In the genomic region with DNA sequence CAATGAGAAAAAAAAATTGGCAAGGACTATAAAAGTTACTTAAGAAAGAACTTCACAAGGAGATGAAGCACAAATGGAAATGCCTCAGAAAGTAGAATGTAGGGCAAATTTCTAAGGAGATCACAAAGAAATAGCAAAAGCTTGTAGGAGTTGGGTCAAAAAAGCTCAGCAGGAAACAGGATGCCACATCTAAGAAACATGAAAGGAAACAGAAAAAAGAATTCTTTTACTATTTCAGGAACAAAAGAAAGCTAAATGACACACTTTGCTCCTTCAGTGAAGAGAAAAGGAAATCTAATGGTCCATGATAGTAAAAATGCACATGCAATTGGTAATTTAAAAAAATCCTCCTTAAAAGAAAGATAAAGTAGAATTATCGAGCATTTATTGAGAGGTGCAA, we compare ENCODE assay signal across 21 cellular contexts.
"Had no signal": no experiment of that assay in that cellular context is flagged by ENCODE, and none has a peak within 500 bp of the region (broad histone marks: within the 10 kb centered on the region; RNA-seq: fewer than 3 reads in every experiment).

No MANE protein-coding gene starts in this region.

- DNase-seq: activated CD4-positive, alpha-beta T cell treated with anti-CD3 and anti-CD28 coated beads, Interleukin-2, amount 10 ng/mL, durations not matched to agents 24 days and 14 days; activated CD8-positive, alpha-beta T cell treated with anti-CD3 and anti-CD28 coated beads for 36 hours; activated naive CD4-positive, alpha-beta T cell treated with Interleukin-2 at 50 U/mL for 16 hours; activated naive CD8-positive, alpha-beta T cell treated with anti-CD3 and anti-CD28 coated beads, Interleukin-2, amount 10 ng/mL, durations not matched to agents 7 days and 5 days; activated T-cell treated with anti-CD3 and anti-CD28 coated beads, Interleukin-2, amount 50 U/mL, for 24 hours; amygdala; foreskin fibroblast; immature natural killer cell; kidney glomerular epithelial cell; left ventricle myocardium inferior; mammary epithelial cell; stimulated activated CD4-positive, alpha-beta T cell treated with anti-CD3 and anti-CD28 coated beads, Interleukin-2, amount 100 ng/mL, for 24 hours; stimulated activated naive CD8-positive, alpha-beta T cell treated with anti-CD3 and anti-CD28 coated beads, Interleukin-15, Interleukin-2, amounts not matched to agents 100 U/mL and 50 U/mL, for 24 hours; substantia nigra; T-helper 9 cell had no signal

- H3K79me2 ChIP-seq: hepatocyte had no signal

- H3K27ac Mint-ChIP-seq: activated CD4-positive, alpha-beta T cell treated with anti-CD3 and anti-CD28 coated beads, Interleukin-2, amount 10 ng/mL, durations not matched to agents 24 days and 14 days; activated CD8-positive, alpha-beta T cell treated with anti-CD3 and anti-CD28 coated beads for 36 hours; activated naive CD8-positive, alpha-beta T cell treated with anti-CD3 and anti-CD28 coated beads, Interleukin-2, amount 10 ng/mL, durations not matched to agents 7 days and 5 days; activated T-cell treated with anti-CD3 and anti-CD28 coated beads, Interleukin-2, amount 50 U/mL, for 24 hours; activated T-helper 2 cell treated with anti-CD3 and anti-CD28 coated beads, Interferon-gamma antibody, Interleukin-2, Interleukin-4, amounts not matched to agents 10 μg/mL and 5 μg/mL and 100 μg/mL, durations not matched to agents 14 hours and 24 hours and 36 hours; immature natural killer cell; progenitor cell of endocrine pancreas had no signal

- H3K9me3 Mint-ChIP-seq: activated CD4-positive, alpha-beta T cell treated with anti-CD3 and anti-CD28 coated beads, Interleukin-2, amount 10 ng/mL, durations not matched to agents 24 days and 14 days; activated T-helper 2 cell treated with anti-CD3 and anti-CD28 coated beads, Interferon-gamma antibody, Interleukin-2, Interleukin-4, amounts not matched to agents 10 μg/mL and 5 μg/mL and 100 μg/mL, durations not matched to agents 14 hours and 24 hours and 36 hours had no signal

- H3K4me3 Mint-ChIP-seq: activated CD4-positive, alpha-beta T cell treated with anti-CD3 and anti-CD28 coated beads, Interleukin-2, amount 10 ng/mL, durations not matched to agents 24 days and 14 days; activated CD8-positive, alpha-beta T cell treated with anti-CD3 and anti-CD28 coated beads for 36 hours; activated naive CD8-positive, alpha-beta T cell treated with anti-CD3 and anti-CD28 coated beads, Interleukin-2, amount 10 ng/mL, durations not matched to agents 7 days and 5 days; activated T-cell treated with anti-CD3 and anti-CD28 coated beads, Interleukin-2, amount 50 U/mL, for 24 hours; immature natural killer cell had no signal

- H2AFZ ChIP-seq: hepatocyte had no signal

- H3K27ac ChIP-seq: cardiac muscle cell, epithelial cell of prostate, hepatocyte, left ventricle myocardium inferior, tibial nerve had no signal

- H3K4me1 ChIP-seq: left ventricle myocardium inferior, tibial nerve had no signal

- H3K4me1 Mint-ChIP-seq: activated CD4-positive, alpha-beta T cell treated with anti-CD3 and anti-CD28 coated beads, Interleukin-2, amount 10 ng/mL, durations not matched to agents 24 days and 14 days; immature natural killer cell had no signal

- H3K27me3 Mint-ChIP-seq: activated CD4-positive, alpha-beta T cell treated with anti-CD3 and anti-CD28 coated beads, Interleukin-2, amount 10 ng/mL, durations not matched to agents 24 days and 14 days; activated CD8-positive, alpha-beta T cell treated with anti-CD3 and anti-CD28 coated beads for 36 hours; activated naive CD8-positive, alpha-beta T cell treated with anti-CD3 and anti-CD28 coated beads, Interleukin-2, amount 10 ng/mL, durations not matched to agents 7 days and 5 days; activated T-cell treated with anti-CD3 and anti-CD28 coated beads, Interleukin-2, amount 50 U/mL, for 24 hours; progenitor cell of endocrine pancreas had no signal

- H3K36me3 ChIP-seq: cardiac muscle cell, left ventricle myocardium inferior, tibial nerve had no signal

- H3K27me3 ChIP-seq: cardiac muscle cell, hepatocyte, tibial nerve had no signal

- H3K4me3 ChIP-seq: cardiac muscle cell, hepatocyte, left ventricle myocardium inferior, tibial nerve had no signal

- H3K4me2 ChIP-seq: hepatocyte had no signal

- H3K36me3 Mint-ChIP-seq: activated naive CD8-positive, alpha-beta T cell treated with anti-CD3 and anti-CD28 coated beads, Interleukin-2, amount 10 ng/mL, durations not matched to agents 7 days and 5 days; immature natural killer cell had no signal
